In the genomic region with DNA sequence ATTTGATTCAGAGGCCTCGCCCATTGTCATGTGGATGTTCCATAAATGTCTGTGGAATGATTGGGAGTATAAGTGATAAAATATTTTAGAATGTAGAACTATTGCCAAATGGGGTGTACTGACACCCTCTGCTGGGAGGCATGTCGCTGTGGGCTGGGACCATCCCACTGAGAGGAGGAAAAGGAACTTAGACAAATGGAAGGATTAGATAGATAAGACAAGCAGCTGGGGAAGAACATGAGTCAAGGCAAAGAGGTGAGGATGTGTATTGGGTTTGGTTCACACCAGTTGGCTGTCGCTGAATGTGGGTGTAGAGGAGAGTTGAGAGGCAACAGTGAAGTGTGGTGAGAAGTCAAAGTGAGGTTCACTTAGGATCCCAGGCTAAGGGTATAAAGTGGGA, we compare ENCODE assay signal across 9 cellular contexts.
"Had no signal": no experiment of that assay in that cellular context is flagged by ENCODE, and none has a peak within 500 bp of the region (broad histone marks: within the 10 kb centered on the region; RNA-seq: fewer than 3 reads in every experiment).

No MANE protein-coding gene starts in this region.

- H2AFZ ChIP-seq: parathyroid adenoma had no signal

- DNase-seq: gastrocnemius medialis; left ventricle myocardium superior; stimulated activated CD4-positive, alpha-beta T cell treated with anti-CD3 and anti-CD28 coated beads, Interleukin-15, amount 100 ng/mL, for 24 hours; stimulated activated CD4-positive, alpha-beta T cell treated with anti-CD3 and anti-CD28 coated beads, Interleukin-4, amount 100 ng/mL, for 24 hours; upper lobe of left lung had no signal

- H3K4me1 ChIP-seq: gastrocnemius medialis, parathyroid adenoma, upper lobe of left lung had no signal

- H3K9me3 ChIP-seq: gastrocnemius medialis, upper lobe of left lung had no signal

- H3K9me3 Mint-ChIP-seq: stimulated activated naive CD8-positive, alpha-beta T cell treated with anti-CD3 and anti-CD28 coated beads, Interleukin-15, Interleukin-2, amounts not matched to agents 100 ng/mL and 50 ng/mL, for 24 hours; T-helper 1 cell treated with Interleukin-12 subunit alpha and Interleukin-12 subunit beta and Interleukin-4 antibody, amounts not matched to agents 30 μg/mL and 1 μg/mL, for 36 hours had no signal

- ATAC-seq: activated CD4-positive, CD25-positive, alpha-beta regulatory T cell treated with anti-CD3 and anti-CD28 coated beads, Interleukin-2, amount 50 U/mL, for 24 hours; gastrocnemius medialis; left ventricle myocardium superior had no signal

- H3K27ac Mint-ChIP-seq: stimulated activated naive CD8-positive, alpha-beta T cell treated with anti-CD3 and anti-CD28 coated beads, Interleukin-15, Interleukin-2, amounts not matched to agents 100 ng/mL and 50 ng/mL, for 24 hours; T-helper 1 cell treated with Interleukin-12 subunit alpha and Interleukin-12 subunit beta and Interleukin-4 antibody, amounts not matched to agents 30 μg/mL and 1 μg/mL, for 36 hours had no signal

- H3K27ac ChIP-seq: gastrocnemius medialis, parathyroid adenoma, upper lobe of left lung had no signal

- H3K4me3 ChIP-seq: gastrocnemius medialis, upper lobe of left lung had no signal

- H3K27me3 Mint-ChIP-seq: stimulated activated naive CD8-positive, alpha-beta T cell treated with anti-CD3 and anti-CD28 coated beads, Interleukin-15, Interleukin-2, amounts not matched to agents 100 ng/mL and 50 ng/mL, for 24 hours had no signal

- H3K79me2 ChIP-seq: parathyroid adenoma had no signal

- H3K27me3 ChIP-seq: gastrocnemius medialis, upper lobe of left lung had no signal

- H3K4me3 Mint-ChIP-seq: stimulated activated naive CD8-positive, alpha-beta T cell treated with anti-CD3 and anti-CD28 coated beads, Interleukin-15, Interleukin-2, amounts not matched to agents 100 ng/mL and 50 ng/mL, for 24 hours; T-helper 1 cell treated with Interleukin-12 subunit alpha and Interleukin-12 subunit beta and Interleukin-4 antibody, amounts not matched to agents 30 μg/mL and 1 μg/mL, for 36 hours had no signal
